Comparison of ENCODE assay signal across 17 cellular contexts in genomic region chr7:136134503-136134902, GRCh38.
DNase-seq lines count a peak whose midpoint lies in the region; ATAC-seq and TF ChIP-seq lines count a peak whose summit lies in the region.
"Had no signal": no experiment of that assay in that cellular context is flagged by ENCODE, and none has a peak within 500 bp of the region (broad histone marks: within the 10 kb centered on the region; RNA-seq: fewer than 3 reads in every experiment).

No MANE protein-coding gene starts in this region.

- in situ Hi-C loops in SK-MEL-5 (cut with HindIII; ENCODE audit: low pct_unique_long_range_greater_than_20kb, low sequenced_read_pairs): no loop called here

- H3K36me3 ChIP-seq in skeletal muscle satellite cell (ENCODE audit: insufficient read depth, low read length): no peaks in the 10 kb centered on the region
- no peaks in the 10 kb centered on the region for H3K36me3 ChIP-seq in right atrium auricular region
- H3K36me3 ChIP-seq: gastroesophageal sphincter had no signal

- no peak for TF ChIP-seq CTCF in foreskin keratinocyte (conservative IDR thresholded peaks at IDR 0.05)
- no peak for TF ChIP-seq CTCF in right atrium auricular region (IDR thresholded peaks at IDR 0.05)

- H3K27me3 ChIP-seq in foreskin keratinocyte (no peaks in the 10 kb centered on the region), skeletal muscle satellite cell (ENCODE audit: control insufficient read depth, insufficient read depth, low read length) (no peaks in the 10 kb centered on the region), right atrium auricular region (no peaks in the 10 kb centered on the region)
- H3K27me3 ChIP-seq: gastroesophageal sphincter had no signal

- ATAC-seq in foreskin keratinocyte (peak; percentile 84), GM21381 (IDR thresholded peaks at IDR 0.05; ENCODE audit: unreplicated experiment) (no peak), GM18520 (IDR thresholded peaks at IDR 0.05; ENCODE audit: unreplicated experiment) (no peak)
- ATAC-seq: gastroesophageal sphincter, left lobe of liver had no signal

- H3K4me1 ChIP-seq in foreskin keratinocyte: no peaks in the 10 kb centered on the region
- H3K4me1 ChIP-seq in skeletal muscle satellite cell (ENCODE audit: control insufficient read depth, insufficient read depth, low read length): peaks cover 8% of the 10 kb centered on the region
- no peaks in the 10 kb centered on the region for H3K4me1 ChIP-seq in right atrium auricular region
- H3K4me1 ChIP-seq: gastroesophageal sphincter had no signal

- H3K4me3 ChIP-seq in skeletal muscle satellite cell (ENCODE audit: low read length): no peak overlapping the region
- no peak overlapping the region for H3K4me3 ChIP-seq in right atrium auricular region
- H3K4me3 ChIP-seq: gastroesophageal sphincter had no signal

- H3K27ac ChIP-seq in foreskin keratinocyte: no peak overlapping the region
- no peak overlapping the region for H3K27ac ChIP-seq in right atrium auricular region
- H3K27ac ChIP-seq: gastroesophageal sphincter had no signal

- DNase-seq in HS-5 (ENCODE audit: low read depth) (peak; percentile 31), SK-MEL-5 (ENCODE audit: low read depth, low spot score) (peak; percentile 71), foreskin keratinocyte (peak; percentile 2 to 35), UCSD-AML1 (lab: John Stamatoyannopoulos, UW; ENCODE audit: unreplicated experiment) (no peak), right atrium auricular region (ENCODE audit: low spot score) (no peak)
- DNase-seq: activated B cell treated with CpG ODN at 0.5 μM for 24 hours; activated CD8-positive, alpha-beta memory T cell treated with anti-CD3 and anti-CD28 coated beads, Interleukin-2, amount 50 U/mL, for 48 hours; activated naive CD8-positive, alpha-beta T cell treated with anti-CD3 and anti-CD28 coated beads for 36 hours; DMS 273 treated with DMSO at 0.1 percent for 48 hours; NCI-H1092; NCI-H526 treated with DMSO at 0.1 percent for 48 hours; SIG-M5 had no signal

- H3K9me3 ChIP-seq in skeletal muscle satellite cell (replicated peaks; ENCODE audit: low read length) (no peaks in the 10 kb centered on the region), right atrium auricular region (no peaks in the 10 kb centered on the region)
- H3K9me3 ChIP-seq: gastroesophageal sphincter had no signal

- peak overlapping the region; percentile 36 for H3K4me2 ChIP-seq in skeletal muscle satellite cell (ENCODE audit: low read length)

- H3K9ac ChIP-seq in skeletal muscle satellite cell (ENCODE audit: low read depth, low read length): no peak overlapping the region

Comparison
In these comparisons a context has a peak if more than half of its experiments do, and no peak if none do; other contexts are left out.
1. DNase-seq: peak in HS-5 (single experiment), SK-MEL-5 (single experiment) and foreskin keratinocyte (2 of 2); none in UCSD-AML1 (single experiment) and right atrium auricular region (single experiment).